Comparison of ENCODE assay signal across 25 cellular contexts in genomic region chr3:53062905-53063304, GRCh38.
"Had no signal": no experiment of that assay in that cellular context is flagged by ENCODE, and none has a peak within 500 bp of the region (broad histone marks: within the 10 kb centered on the region; RNA-seq: fewer than 3 reads in every experiment).

No MANE protein-coding gene starts in this region.

- H3K27ac Mint-ChIP-seq: IgD-negative memory B cell had no signal

- H3K4me3 Mint-ChIP-seq: IgD-negative memory B cell had no signal

- H3K27ac ChIP-seq: HL-60, KMS-11, RWPE1 had no signal

- H3K9me3 Mint-ChIP-seq: IgD-negative memory B cell had no signal

- H3K4me3 ChIP-seq: K562 had no signal

- ATAC-seq: K562, Panc1, PC-3 had no signal

- H3K9me3 ChIP-seq: SK-N-SH had no signal

- FAIRE-seq: HTR-8/SVneo, K562 had no signal

- DNase-seq: Kasumi-1; MM.1S; NCI-H1092 treated with DMSO at 0.1 percent for 48 hours; NCI-H1436; NCI-H187; NCI-H2029; NCI-H2081 treated with DMSO at 0.1 percent for 48 hours; NCI-H2171; NCI-H226; NCI-H446; NCI-H510A; NCI-H524 treated with DMSO at 0.1 percent for 48 hours; NCI-H69; NCI-H774; NK-92 treated with Interleukin-12 subunit alpha and Interleukin-12 subunit beta, amount 100 ng/mL, for 24 hours; PC-3; SHP77; SK-N-SH had no signal
